Comparison of ENCODE assay signal across 17 cellular contexts in the genomic region with DNA sequence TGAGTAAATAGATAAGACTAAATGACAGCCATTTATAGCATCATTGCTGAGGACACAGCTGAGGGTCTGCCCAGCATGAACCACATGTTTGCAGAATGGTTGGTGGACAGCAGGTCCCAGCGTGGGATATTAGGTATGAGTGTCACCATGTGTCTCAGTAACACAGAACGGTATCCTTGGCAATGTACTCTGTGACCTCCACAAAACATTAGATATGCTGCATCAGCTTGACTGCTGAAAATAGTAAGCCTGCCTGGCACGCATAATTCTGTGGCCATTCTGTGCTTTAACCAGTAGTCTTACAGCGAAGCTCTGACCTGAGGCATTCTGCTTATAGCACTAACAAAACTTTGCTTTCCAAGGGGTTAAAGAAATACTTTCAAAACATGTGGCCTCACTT. TPM values are rescaled to one million over a fixed set of nuclear protein-coding genes. Genes with fewer than 3 reads are reported as not detected.
DNase-seq lines count a peak whose midpoint lies in the region; ATAC-seq and TF ChIP-seq lines count a peak whose summit lies in the region.
"Had no signal": no experiment of that assay in that cellular context is flagged by ENCODE, and none has a peak within 500 bp of the region (broad histone marks: within the 10 kb centered on the region; RNA-seq: fewer than 3 reads in every experiment).

No MANE protein-coding gene starts in this region.

- DNase-seq in BJ (ENCODE audit: low read depth) (peak; percentile 18), RPMI8226 (peak; percentile 4), left ventricle myocardium superior (peak; percentile 49), neuronal stem cell (ENCODE audit: low spot score) (no peak), H7 (no peak), putamen (ENCODE audit: low spot score) (no peak), vagina (ENCODE audit: extremely low spot score in 2 of 2) (no peak)
- DNase-seq: activated CD4-positive, alpha-beta memory T cell treated with anti-CD3 and anti-CD28 coated beads, Interleukin-2, amount 10 ng/mL, durations not matched to agents 7 days and 5 days; activated T-cell treated with anti-CD3 and anti-CD28 coated beads, Interleukin-2, amount 50 U/mL, for 24 hours; effector memory CD4-positive, alpha-beta T cell; GF-D8; naive thymus-derived CD8-positive, alpha-beta T cell; NCI-H1436 treated with DMSO at 0.1 percent for 48 hours; NCI-H2227 treated with DMSO at 0.1 percent for 48 hours had no signal

- no peak overlapping the region for H3K27ac ChIP-seq in neuronal stem cell (replicated peaks; ENCODE audit: low read length)
- no peak overlapping the region for H3K27ac ChIP-seq in vagina
- H3K27ac ChIP-seq: breast epithelium, prostate gland had no signal

- H3K18ac ChIP-seq in neuronal stem cell (ENCODE audit: low read length) = no peak overlapping the region

- no peak for TF ChIP-seq POLR2A in vagina (IDR thresholded peaks at IDR 0.05)

- WGBS in neuronal stem cell (ENCODE audit: extremely low coverage in 2 of 2, insufficient read length in 2 of 2, insufficient replicate concordance in 1 of 2), 2 donors = no CpG with 5 or more reads among the region's 4 CpGs

- intact Hi-C loops in left ventricle myocardium superior (cut with micrococcal nuclease) (no loop called here), vagina (cut with DNase I) (no loop called here)

- no peak overlapping the region for H4K91ac ChIP-seq in neuronal stem cell (ENCODE audit: low read depth, low read length, poor library complexity)

- POLR2A ChIA-PET in BJ (lab: Charles Lee) = no interaction called here

- H2AFZ ChIP-seq in neuronal stem cell (ENCODE audit: low read length) = peak overlapping the region; percentile 7

- H2BK12ac ChIP-seq in neuronal stem cell (ENCODE audit: low read length) = no peak overlapping the region

- H3K27me3 ChIP-seq in BJ (ENCODE audit: control insufficient read depth, insufficient read depth, low read length) (no peaks in the 10 kb centered on the region), neuronal stem cell (ENCODE audit: control insufficient read depth in 3 of 3, insufficient read depth in 3 of 3, low read depth in 1 of 3, low read length in 3 of 3) (no peaks in the 10 kb centered on the region), H7 (ENCODE audit: control insufficient read depth, insufficient read depth, low read length) (no peaks in the 10 kb centered on the region), vagina (no peaks in the 10 kb centered on the region)
- H3K27me3 ChIP-seq: breast epithelium had no signal

- no peak overlapping the region for H3K23ac ChIP-seq in neuronal stem cell (ENCODE audit: low read depth, low read length, poor library complexity)

- H3K4me2 ChIP-seq in neuronal stem cell (ENCODE audit: insufficient read depth, low read length, poor library complexity, severe bottlenecking) = no peak overlapping the region

- CTCF ChIA-PET in BJ (lab: Yijun Ruan, JAX) = interaction anchor here (1.2 kb wide), 1 partner anchor 35 kb away, joined by 4 read pairs; no protein-coding TSS in a partner anchor

- H3K4me1 ChIP-seq in neuronal stem cell (ENCODE audit: control insufficient read depth in 2 of 2, insufficient read depth in 1 of 2, low read depth in 1 of 2, low read length in 2 of 2) (peaks cover 9 to 11% of the 10 kb centered on the region in 2 donors), vagina (peaks cover 10% of the 10 kb centered on the region)
- H3K4me1 ChIP-seq: breast epithelium had no signal

- no peak overlapping the region for H3K9ac ChIP-seq in neuronal stem cell (ENCODE audit: low read depth, low read length, poor library complexity)

- no peak overlapping the region for H2BK15ac ChIP-seq in neuronal stem cell (ENCODE audit: low read length)

- H2BK5ac ChIP-seq in neuronal stem cell (ENCODE audit: low read length) = no peak overlapping the region

- no peak overlapping the region for H4K8ac ChIP-seq in neuronal stem cell (ENCODE audit: low read depth, low read length)

- ATAC-seq in left ventricle myocardium superior = peak; percentile 94
- no peak for ATAC-seq in HG03045 (IDR thresholded peaks at IDR 0.05; ENCODE audit: unreplicated experiment)
- ATAC-seq: naive thymus-derived CD8-positive, alpha-beta T cell had no signal

- TF ChIP-seq CTCF in BJ (IDR thresholded peaks at IDR 0.05; ENCODE audit: insufficient read depth, low read depth, low read length) = no peak
- no peak for TF ChIP-seq CTCF in vagina (IDR thresholded peaks at IDR 0.05)

- no peak overlapping the region for H3K14ac ChIP-seq in neuronal stem cell (ENCODE audit: low read length)

- no peak overlapping the region for H3K4me3 ChIP-seq in BJ (ENCODE audit: low read depth, low read length)
- no peak overlapping the region for H3K4me3 ChIP-seq in neuronal stem cell (ENCODE audit: low read length in 2 of 2)
- no peak overlapping the region for H3K4me3 ChIP-seq in H7 (ENCODE audit: insufficient read depth, low read depth, low read length)
- no peak overlapping the region for H3K4me3 ChIP-seq in vagina
- H3K4me3 ChIP-seq: breast epithelium, prostate gland had no signal

- no peak overlapping the region for H2AK5ac ChIP-seq in neuronal stem cell (ENCODE audit: low read depth, low read length)

- H3K79me1 ChIP-seq in neuronal stem cell (ENCODE audit: low read depth, low read length) = no peaks in the 10 kb centered on the region

- H2BK120ac ChIP-seq in neuronal stem cell (ENCODE audit: low read depth, low read length) = no peak overlapping the region

- H3K4ac ChIP-seq in neuronal stem cell (ENCODE audit: low read length) = no peak overlapping the region

- H3K36me3 ChIP-seq in BJ (ENCODE audit: control insufficient read depth, insufficient read depth, low read length) = no peaks in the 10 kb centered on the region
- no peaks in the 10 kb centered on the region for H3K36me3 ChIP-seq in neuronal stem cell (replicated peaks in 1 of 2; ENCODE audit: control insufficient read depth in 2 of 2, insufficient read depth in 2 of 2, low read length in 2 of 2)
- H3K36me3 ChIP-seq in H7 (replicated peaks; ENCODE audit: control insufficient read depth, insufficient read depth, low read length) = no peaks in the 10 kb centered on the region
- no peaks in the 10 kb centered on the region for H3K36me3 ChIP-seq in vagina
- H3K36me3 ChIP-seq: breast epithelium, prostate gland had no signal

- no peaks in the 10 kb centered on the region for H3K9me3 ChIP-seq in neuronal stem cell (replicated peaks in 1 of 2; ENCODE audit: control insufficient read depth in 2 of 2, insufficient read depth in 1 of 2, low read depth in 1 of 2, low read length in 2 of 2)
- H3K9me3 ChIP-seq in vagina = no peaks in the 10 kb centered on the region
- H3K9me3 ChIP-seq: breast epithelium, prostate gland had no signal

RNA-seq across cellular contexts. Expression of gene LIMCH1, which starts 32.0 kb away (rescaled TPM):
- polyA plus RNA-seq in BJ (2011; rRNA removed) = 107 and 133 TPM in 2 replicates
- polyA minus RNA-seq in BJ (2011; rRNA and poly(A)+ RNA removed) = 103 and 120 TPM in 2 replicates
- 232 TPM for total RNA-seq in left ventricle myocardium superior
- polyA plus RNA-seq in neuronal stem cell (2013, experiment 1 of 2) = 10.0 TPM
- polyA plus RNA-seq in neuronal stem cell (2013, experiment 2 of 2) = 9.6 TPM
- total RNA-seq in H7 (2014; rRNA removed; shearing (Covaris generic)) = 0.76 and 0.85 TPM in 2 replicates
- 17.9 TPM for total RNA-seq in vagina
- total RNA-seq: activated CD4-positive, alpha-beta memory T cell treated with anti-CD3 and anti-CD28 coated beads, Interleukin-2, amount 10 ng/mL, durations not matched to agents 7 days and 5 days; naive thymus-derived CD8-positive, alpha-beta T cell had no signal
- polyA plus RNA-seq: naive thymus-derived CD8-positive, alpha-beta T cell had no signal

Comparison
In these comparisons a context has a peak if more than half of its experiments do, and no peak if none do; other contexts are left out.
1. DNase-seq: peak in BJ (single experiment), RPMI8226 (single experiment) and left ventricle myocardium superior (single experiment); none in neuronal stem cell (single experiment), H7 (single experiment), putamen (single experiment) and vagina (0 of 2).
2. RNA of gene LIMCH1, which starts 32.0 kb away (total RNA-seq): 232 TPM in left ventricle myocardium superior (single experiment); 17.9 TPM in vagina (single experiment) and 0.76 to 0.85 TPM in H7; every median in the first group is over 10 times any median in the second.